Comparison of ENCODE assay signal across 19 cellular contexts in genomic region chr1:52427152-52427551, GRCh38. TPM values are rescaled to one million over a fixed set of nuclear protein-coding genes. Genes with fewer than 3 reads are reported as not detected.
DNase-seq lines count a peak whose midpoint lies in the region; ATAC-seq and TF ChIP-seq lines count a peak whose summit lies in the region.
"Had no signal": no experiment of that assay in that cellular context is flagged by ENCODE, and none has a peak within 500 bp of the region (broad histone marks: within the 10 kb centered on the region; RNA-seq: fewer than 3 reads in every experiment).

No MANE protein-coding gene starts in this region.

- no peak for DNase-seq in activated T-cell treated with anti-CD3 and anti-CD28 coated beads, Interleukin-2, amount 50 U/mL, for 24 hours
- DNase-seq in activated T-cell treated with anti-CD3 and anti-CD28 coated beads, Interleukin-2, amount 50 U/mL, for 48 hours: no peak
- DNase-seq in CD8-positive, alpha-beta memory T cell: no peak
- DNase-seq in activated T-helper 2 cell treated with anti-CD3 and anti-CD28 coated beads, Interferon-gamma antibody, Interleukin-2, Interleukin-4, amounts not matched to agents 10 μg/mL and 5 μg/mL and 100 μg/mL, durations not matched to agents 14 hours and 24 hours and 36 hours (ENCODE audit: low spot score): no peak
- DNase-seq in neural progenitor cell (ENCODE audit: low spot score) (no peak), germinal center (ENCODE audit: low spot score) (no peak)
- no peak for DNase-seq in stimulated activated CD4-positive, alpha-beta T cell treated with anti-CD3 and anti-CD28 coated beads, Interleukin-4, amount 100 ng/mL, for 4 hours
- DNase-seq: C1 segment of cervical spinal cord, DMS53, GOT3, MM.1S, NCI-H1105, NCI-H187, NCI-H446, NCI-H748 treated with DMSO at 0.1 percent for 48 hours had no signal

- no peaks in the 10 kb centered on the region for H3K27me3 Mint-ChIP-seq in activated T-cell treated with anti-CD3 and anti-CD28 coated beads, Interleukin-2, amount 50 U/mL, for 24 hours
- no peaks in the 10 kb centered on the region for H3K27me3 Mint-ChIP-seq in CD8-positive, alpha-beta memory T cell
- H3K27me3 Mint-ChIP-seq in activated T-helper 2 cell treated with anti-CD3 and anti-CD28 coated beads, Interferon-gamma antibody, Interleukin-2, Interleukin-4, amounts not matched to agents 10 μg/mL and 5 μg/mL and 100 μg/mL, durations not matched to agents 14 hours and 24 hours and 36 hours (ENCODE audit: low read depth): no peaks in the 10 kb centered on the region
- no peaks in the 10 kb centered on the region for H3K27me3 Mint-ChIP-seq in neural progenitor cell (ENCODE audit: insufficient read depth, low read depth)

- H3K27ac Mint-ChIP-seq in activated T-cell treated with anti-CD3 and anti-CD28 coated beads, Interleukin-2, amount 50 U/mL, for 24 hours: peak overlapping the region; percentile 14
- peak overlapping the region in 5 of 8 donors; percentile 2 to 61 (median 14) for H3K27ac Mint-ChIP-seq in CD8-positive, alpha-beta memory T cell
- H3K27ac Mint-ChIP-seq in activated T-helper 2 cell treated with anti-CD3 and anti-CD28 coated beads, Interferon-gamma antibody, Interleukin-2, Interleukin-4, amounts not matched to agents 10 μg/mL and 5 μg/mL and 100 μg/mL, durations not matched to agents 14 hours and 24 hours and 36 hours: peak overlapping the region; percentile 1
- no peak overlapping the region for H3K27ac Mint-ChIP-seq in neural progenitor cell

- H3K4me2 ChIP-seq in neural progenitor cell: no peak overlapping the region

- peaks cover 15% of the 10 kb centered on the region for H3K36me3 ChIP-seq in CD8-positive, alpha-beta memory T cell (ENCODE audit: insufficient read depth, low read length)
- H3K36me3 ChIP-seq in neural progenitor cell: peaks cover 15% of the 10 kb centered on the region

- peaks cover 37% of the 10 kb centered on the region for H3K4me1 ChIP-seq in CD8-positive, alpha-beta memory T cell (ENCODE audit: insufficient read depth, low read length)
- peaks cover 11% of the 10 kb centered on the region for H3K4me1 ChIP-seq in neural progenitor cell

- no peaks in the 10 kb centered on the region for H3K27me3 ChIP-seq in CD8-positive, alpha-beta memory T cell (ENCODE audit: insufficient read depth, low read length, poor library complexity, severe bottlenecking)
- no peaks in the 10 kb centered on the region for H3K27me3 ChIP-seq in neural progenitor cell

- peaks cover 59% of the 10 kb centered on the region for H3K36me3 Mint-ChIP-seq in activated T-cell treated with anti-CD3 and anti-CD28 coated beads, Interleukin-2, amount 50 U/mL, for 24 hours (ENCODE audit: low read depth)
- peaks cover 6 to 54% (median 29%) of the 10 kb centered on the region in 3 donors for H3K36me3 Mint-ChIP-seq in CD8-positive, alpha-beta memory T cell
- H3K36me3 Mint-ChIP-seq in activated T-helper 2 cell treated with anti-CD3 and anti-CD28 coated beads, Interferon-gamma antibody, Interleukin-2, Interleukin-4, amounts not matched to agents 10 μg/mL and 5 μg/mL and 100 μg/mL, durations not matched to agents 14 hours and 24 hours and 36 hours (ENCODE audit: low read depth): peaks cover 55% of the 10 kb centered on the region
- peaks cover 24% of the 10 kb centered on the region for H3K36me3 Mint-ChIP-seq in neural progenitor cell

- H3F3A ChIP-seq in neural progenitor cell (ENCODE audit: low read depth): peaks cover 20% of the 10 kb centered on the region

- H3K9me3 Mint-ChIP-seq in activated T-cell treated with anti-CD3 and anti-CD28 coated beads, Interleukin-2, amount 50 U/mL, for 24 hours: no peaks in the 10 kb centered on the region
- no peaks in the 10 kb centered on the region for H3K9me3 Mint-ChIP-seq in CD8-positive, alpha-beta memory T cell
- H3K9me3 Mint-ChIP-seq in activated T-helper 2 cell treated with anti-CD3 and anti-CD28 coated beads, Interferon-gamma antibody, Interleukin-2, Interleukin-4, amounts not matched to agents 10 μg/mL and 5 μg/mL and 100 μg/mL, durations not matched to agents 14 hours and 24 hours and 36 hours: no peaks in the 10 kb centered on the region
- H3K9me3 Mint-ChIP-seq in neural progenitor cell: no peaks in the 10 kb centered on the region
- H3K9me3 Mint-ChIP-seq: HFFc6 had no signal

- POLR2A ChIA-PET in CD8-positive, alpha-beta memory T cell (lab: Charles Lee): no interaction called here

- H3K9me3 ChIP-seq in CD8-positive, alpha-beta memory T cell (ENCODE audit: low read length): no peaks in the 10 kb centered on the region
- H3K9me3 ChIP-seq in neural progenitor cell (ENCODE audit: low read depth): no peaks in the 10 kb centered on the region

- no peak for ATAC-seq in HG02973 (IDR thresholded peaks at IDR 0.05; ENCODE audit: unreplicated experiment)
- ATAC-seq: GM12878, HepG2 had no signal

- TF ChIP-seq CTCF in neural progenitor cell (IDR thresholded peaks at IDR 0.05): no peak

- CTCF ChIA-PET in CD8-positive, alpha-beta memory T cell (lab: Charles Lee): no interaction called here

- no peak overlapping the region for H3K4me3 Mint-ChIP-seq in activated T-cell treated with anti-CD3 and anti-CD28 coated beads, Interleukin-2, amount 50 U/mL, for 24 hours
- H3K4me3 Mint-ChIP-seq in CD8-positive, alpha-beta memory T cell: no peak overlapping the region
- H3K4me3 Mint-ChIP-seq in activated T-helper 2 cell treated with anti-CD3 and anti-CD28 coated beads, Interferon-gamma antibody, Interleukin-2, Interleukin-4, amounts not matched to agents 10 μg/mL and 5 μg/mL and 100 μg/mL, durations not matched to agents 14 hours and 24 hours and 36 hours (ENCODE audit: low read depth): no peak overlapping the region
- no peak overlapping the region for H3K4me3 Mint-ChIP-seq in neural progenitor cell
- H3K4me3 Mint-ChIP-seq: HFFc6 had no signal

- peaks cover 42% of the 10 kb centered on the region for H3K4me1 Mint-ChIP-seq in activated T-cell treated with anti-CD3 and anti-CD28 coated beads, Interleukin-2, amount 50 U/mL, for 24 hours (ENCODE audit: low read depth)
- peaks cover 29 to 41% (median 37%) of the 10 kb centered on the region in 3 donors for H3K4me1 Mint-ChIP-seq in CD8-positive, alpha-beta memory T cell
- peaks cover 33% of the 10 kb centered on the region for H3K4me1 Mint-ChIP-seq in activated T-helper 2 cell treated with anti-CD3 and anti-CD28 coated beads, Interferon-gamma antibody, Interleukin-2, Interleukin-4, amounts not matched to agents 10 μg/mL and 5 μg/mL and 100 μg/mL, durations not matched to agents 14 hours and 24 hours and 36 hours (ENCODE audit: low read depth)
- H3K4me1 Mint-ChIP-seq in neural progenitor cell: peaks cover 5% of the 10 kb centered on the region

- no peak overlapping the region for H3K4me3 ChIP-seq in CD8-positive, alpha-beta memory T cell (ENCODE audit: low read length)
- H3K4me3 ChIP-seq in neural progenitor cell: no peak overlapping the region
- H3K4me3 ChIP-seq: GM12878 had no signal

- intact Hi-C loops in activated T-helper 2 cell treated with anti-CD3 and anti-CD28 coated beads, Interferon-gamma antibody, Interleukin-2, Interleukin-4, amounts not matched to agents 10 μg/mL and 5 μg/mL and 100 μg/mL, durations not matched to agents 14 hours and 24 hours and 36 hours (cut with micrococcal nuclease): loop anchor here (10.0 kb wide), 1 partner anchor 98 kb away; no protein-coding TSS in a partner anchor

- H4K20me1 ChIP-seq in neural progenitor cell (ENCODE audit: low read depth): no peaks in the 10 kb centered on the region

- H2AFZ ChIP-seq in neural progenitor cell (replicated peaks): no peak overlapping the region

- no peak overlapping the region for H3K9ac ChIP-seq in neural progenitor cell

- no peak overlapping the region for H3K27ac ChIP-seq in CD8-positive, alpha-beta memory T cell (ENCODE audit: low read depth, low read length)
- H3K27ac ChIP-seq in neural progenitor cell: peak overlapping the region; percentile 71

- no peaks in the 10 kb centered on the region for H3K79me2 ChIP-seq in neural progenitor cell (ENCODE audit: low read depth)

RNA-seq across cellular contexts. Expression of gene PRPF38A, which starts 22.8 kb away (rescaled TPM):
- 100 to 1,000 TPM; 123 to 126 TPM for total RNA-seq in CD8-positive, alpha-beta memory T cell
- polyA plus RNA-seq in CD8-positive, alpha-beta memory T cell: 46.4 TPM
- total RNA-seq in activated T-helper 2 cell treated with anti-CD3 and anti-CD28 coated beads, Interferon-gamma antibody, Interleukin-2, Interleukin-4, amounts not matched to agents 10 μg/mL and 5 μg/mL and 100 μg/mL, durations not matched to agents 14 hours and 24 hours and 36 hours: 96.6 and 98.1 TPM in 2 replicates
- 37.4 and 45.9 TPM in 2 replicates for total RNA-seq in neural progenitor cell (ENCODE audit: low replicate concordance)

RNA-seq across cellular contexts. Expression of gene ORC1, which starts 22.9 kb away (rescaled TPM):
- total RNA-seq in CD8-positive, alpha-beta memory T cell: 10 to 100 TPM; 39.8 to 40.6 TPM
- 0.55 TPM for polyA plus RNA-seq in CD8-positive, alpha-beta memory T cell
- total RNA-seq in activated T-helper 2 cell treated with anti-CD3 and anti-CD28 coated beads, Interferon-gamma antibody, Interleukin-2, Interleukin-4, amounts not matched to agents 10 μg/mL and 5 μg/mL and 100 μg/mL, durations not matched to agents 14 hours and 24 hours and 36 hours: 36.2 and 38.9 TPM in 2 replicates
- 42.4 and 47.4 TPM in 2 replicates for total RNA-seq in neural progenitor cell (ENCODE audit: low replicate concordance)
